In genomic region chr17:66215529-66215911, GRCh38 we compare ENCODE assay signal across 17 cellular contexts. TPM values are rescaled to one million over a fixed set of nuclear protein-coding genes. Genes with fewer than 3 reads are reported as not detected.
"Had no signal": no experiment of that assay in that cellular context is flagged by ENCODE, and none has a peak within 500 bp of the region (broad histone marks: within the 10 kb centered on the region; RNA-seq: fewer than 3 reads in every experiment).

No MANE protein-coding gene starts in this region.

- DNase-seq: KBM-7, NCI-H187, NCI-H2171, NCI-H226, NCI-H446, NCI-H510A, NCI-H524 treated with DMSO at 0.1 percent for 48 hours, Right ventricle myocardium superior, RPMI8226, SIG-M5 had no signal

- H3K4me3 ChIP-seq: SJSA1, SK-N-MC had no signal

- H3K4me1 ChIP-seq: SJSA1 had no signal

- FAIRE-seq: RCC 7860 had no signal

- H3K36me3 ChIP-seq: SJSA1 had no signal

- H3K27ac ChIP-seq: SJSA1, SK-N-MC had no signal

RNA-seq across cellular contexts. Expression of gene APOH, which starts 13.7 kb away (rescaled TPM):
- total RNA-seq: HT1080, LHCN-M2, MCF 10A, SJSA1 had no signal
- polyA plus RNA-seq: IgD-negative memory B cell had no signal

RNA-seq across cellular contexts. Expression of gene CEP112, which starts 23.6 kb away (rescaled TPM):
- polyA plus RNA-seq: IgD-negative memory B cell had no signal
